ENCODE assay signal across 12 cellular contexts in the genomic region with DNA sequence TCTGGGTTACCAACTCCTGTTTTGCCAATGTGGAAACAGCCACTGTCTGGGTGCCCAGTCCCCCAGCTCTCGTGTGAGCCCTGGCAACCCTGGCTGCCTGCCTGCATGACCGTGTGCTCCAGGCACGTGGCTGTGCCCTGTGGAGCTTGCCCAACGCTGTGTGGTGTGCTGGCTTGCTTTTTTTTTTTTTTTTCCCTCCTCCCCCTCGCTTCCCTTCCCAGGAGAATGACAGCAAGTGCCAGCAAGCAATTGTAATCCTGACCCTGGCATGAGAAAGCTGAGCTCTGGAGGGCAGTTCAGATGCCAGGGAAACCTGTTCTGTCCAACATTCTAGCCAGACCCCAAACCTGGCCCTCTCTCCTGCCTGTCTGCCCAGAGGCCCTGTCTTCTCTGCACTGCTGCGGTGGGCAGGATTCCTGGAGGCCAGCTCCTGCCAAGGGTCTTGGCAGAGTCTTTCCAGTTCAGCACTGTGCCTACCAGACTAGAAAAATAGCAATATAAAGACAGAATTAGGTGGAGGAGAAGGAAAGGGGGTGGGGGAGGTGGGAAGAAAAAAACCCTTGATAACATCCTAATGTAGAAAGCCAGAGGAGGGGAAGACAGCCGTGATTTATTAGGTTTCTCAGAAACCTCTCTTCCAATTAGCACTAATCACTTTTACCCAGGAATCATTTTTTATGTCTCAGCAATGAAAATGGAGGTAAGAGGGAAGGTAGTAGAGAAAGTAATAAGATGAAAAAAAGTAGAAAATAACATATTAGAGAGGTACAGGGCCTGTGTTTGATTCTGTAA. TPM values are rescaled to one million over a fixed set of nuclear protein-coding genes. Genes with fewer than 3 reads are reported as not detected.
DNase-seq lines count a peak whose midpoint lies in the region; ATAC-seq and TF ChIP-seq lines count a peak whose summit lies in the region.
"Had no signal": no experiment of that assay in that cellular context is flagged by ENCODE, and none has a peak within 500 bp of the region (broad histone marks: within the 10 kb centered on the region; RNA-seq: fewer than 3 reads in every experiment).

No MANE protein-coding gene starts in this region.

- H3K4me3 ChIP-seq in GM23338 (no peak overlapping the region), ascending aorta (peak overlapping the region in 1 of 2 donors; percentile 35), colonic mucosa (no peak overlapping the region)

- no peaks in the 10 kb centered on the region for H3F3A ChIP-seq in GM23338 (replicated peaks; ENCODE audit: low read depth)

- no peak for TF ChIP-seq CTCF in GM23338 (conservative IDR thresholded peaks at IDR 0.05; ENCODE audit: low read depth in 2 of 2)
- no peak for TF ChIP-seq CTCF in ascending aorta (IDR thresholded peaks at IDR 0.05)
- TF ChIP-seq CTCF in natural killer cell (IDR thresholded peaks at IDR 0.05) = no peak
- TF ChIP-seq CTCF in colonic mucosa (IDR thresholded peaks at IDR 0.05) = no peak

- H3K4me1 Mint-ChIP-seq in GM23338 = no peaks in the 10 kb centered on the region
- no peaks in the 10 kb centered on the region for H3K4me1 Mint-ChIP-seq in activated naive CD8-positive, alpha-beta T cell treated with anti-CD3 and anti-CD28 coated beads, Interleukin-2, amount 50 U/mL, for 24 hours
- no peaks in the 10 kb centered on the region for H3K4me1 Mint-ChIP-seq in natural killer cell

- no peaks in the 10 kb centered on the region for H3K79me2 ChIP-seq in GM23338 (replicated peaks; ENCODE audit: insufficient read depth)

- H3K27ac Mint-ChIP-seq in GM23338 (no peak overlapping the region), natural killer cell (no peak overlapping the region)
- no peak overlapping the region for H3K27ac Mint-ChIP-seq in activated naive CD8-positive, alpha-beta T cell treated with anti-CD3 and anti-CD28 coated beads, Interleukin-2, amount 50 U/mL, for 24 hours
- H3K27ac Mint-ChIP-seq: type B pancreatic cell had no signal

- H3K36me3 Mint-ChIP-seq in GM23338 (ENCODE audit: low read depth) = no peaks in the 10 kb centered on the region
- no peaks in the 10 kb centered on the region for H3K36me3 Mint-ChIP-seq in activated naive CD8-positive, alpha-beta T cell treated with anti-CD3 and anti-CD28 coated beads, Interleukin-2, amount 50 U/mL, for 24 hours (ENCODE audit: low read depth)
- H3K36me3 Mint-ChIP-seq in natural killer cell = no peaks in the 10 kb centered on the region
- H3K36me3 Mint-ChIP-seq: type B pancreatic cell had no signal

- DNase-seq in GM23338 (ENCODE audit: low spot score) = peak; percentile 13
- peak; percentile 62 to 93 for DNase-seq in ascending aorta (ENCODE audit: low spot score in 2 of 2)
- DNase-seq in left ventricle myocardium superior = peak; percentile 90
- DNase-seq in sciatic nerve (ENCODE audit: low spot score) = peak; percentile 75
- no peak for DNase-seq in activated naive CD8-positive, alpha-beta T cell treated with anti-CD3 and anti-CD28 coated beads, Interleukin-2, amount 50 U/mL, for 24 hours
- no peak for DNase-seq in natural killer cell
- DNase-seq in colonic mucosa = no peak
- DNase-seq in stimulated activated naive CD4-positive, alpha-beta T cell treated with Interleukin-2 at 50 U/mL for 16 hours (lab: John Stamatoyannopoulos, UW) = no peak
- DNase-seq: activated CD8-positive, alpha-beta memory T cell treated with anti-CD3 and anti-CD28 coated beads for 24 hours; Caco-2 had no signal

- H3K36me3 ChIP-seq in GM23338 (ENCODE audit: insufficient read depth) = no peaks in the 10 kb centered on the region
- no peaks in the 10 kb centered on the region for H3K36me3 ChIP-seq in ascending aorta
- H3K36me3 ChIP-seq in colonic mucosa = no peaks in the 10 kb centered on the region
- H3K36me3 ChIP-seq: neutrophil had no signal

- H3K9ac ChIP-seq in colonic mucosa (ENCODE audit: low read depth in 2 of 2, low read length in 2 of 2) = no peak overlapping the region

- ATAC-seq in GM23338 (no peak), left ventricle myocardium superior (peak; percentile 87), sciatic nerve (peak; percentile 81), natural killer cell (no peak)
- no peak for ATAC-seq in activated naive CD8-positive, alpha-beta T cell treated with anti-CD3 and anti-CD28 coated beads, Interleukin-2, amount 50 U/mL, for 24 hours

- H3K27me3 Mint-ChIP-seq in GM23338 (ENCODE audit: insufficient read depth, low read depth, poor library complexity) (peaks cover 4% of the 10 kb centered on the region), natural killer cell (ENCODE audit: low read depth in 2 of 2) (peaks cover 42 to 77% of the 10 kb centered on the region in 2 donors)
- H3K27me3 Mint-ChIP-seq in activated naive CD8-positive, alpha-beta T cell treated with anti-CD3 and anti-CD28 coated beads, Interleukin-2, amount 50 U/mL, for 24 hours = peaks cover 37% of the 10 kb centered on the region

- no peaks in the 10 kb centered on the region for H4K20me1 ChIP-seq in GM23338 (replicated peaks; ENCODE audit: insufficient read depth)

- H3K4me1 ChIP-seq in GM23338 (ENCODE audit: insufficient read depth) = no peaks in the 10 kb centered on the region
- peaks cover 11 to 46% of the 10 kb centered on the region in 2 donors for H3K4me1 ChIP-seq in ascending aorta
- H3K4me1 ChIP-seq in colonic mucosa = no peaks in the 10 kb centered on the region
- H3K4me1 ChIP-seq: Caco-2 had no signal

- H3K9me2 ChIP-seq in GM23338 (ENCODE audit: insufficient read depth) = no peaks in the 10 kb centered on the region

- H3K27ac ChIP-seq in GM23338 (ENCODE audit: low read depth) = no peak overlapping the region
- peak overlapping the region; percentile 83 to 91 for H3K27ac ChIP-seq in ascending aorta
- H3K27ac ChIP-seq in colonic mucosa = no peak overlapping the region
- H3K27ac ChIP-seq: neutrophil had no signal

- H3K9me3 ChIP-seq in ascending aorta (no peaks in the 10 kb centered on the region), colonic mucosa (no peaks in the 10 kb centered on the region)
- H3K9me3 ChIP-seq: Caco-2, neutrophil had no signal

- H2AFZ ChIP-seq in GM23338 = 0 out of 2 replicates have a peak overlapping the region, but pooled peaks have one; percentile 32

- H3K4me3 Mint-ChIP-seq in GM23338 = no peak overlapping the region
- no peak overlapping the region for H3K4me3 Mint-ChIP-seq in activated naive CD8-positive, alpha-beta T cell treated with anti-CD3 and anti-CD28 coated beads, Interleukin-2, amount 50 U/mL, for 24 hours
- no peak overlapping the region for H3K4me3 Mint-ChIP-seq in natural killer cell
- H3K4me3 Mint-ChIP-seq: type B pancreatic cell had no signal

- H3K9me3 Mint-ChIP-seq in GM23338 = no peaks in the 10 kb centered on the region
- H3K9me3 Mint-ChIP-seq in activated naive CD8-positive, alpha-beta T cell treated with anti-CD3 and anti-CD28 coated beads, Interleukin-2, amount 50 U/mL, for 24 hours = no peaks in the 10 kb centered on the region
- no peaks in the 10 kb centered on the region for H3K9me3 Mint-ChIP-seq in natural killer cell
- H3K9me3 Mint-ChIP-seq: type B pancreatic cell had no signal

- no peaks in the 10 kb centered on the region for H3K27me3 ChIP-seq in GM23338 (ENCODE audit: insufficient read depth)
- H3K27me3 ChIP-seq in ascending aorta = no peaks in the 10 kb centered on the region
- H3K27me3 ChIP-seq in colonic mucosa = no peaks in the 10 kb centered on the region

- H3K4me2 ChIP-seq in GM23338 = no peak overlapping the region

- intact Hi-C loops in ascending aorta (cut with DNase I) (loop anchor here (1.0 to 10.0 kb wide), 3 partner anchors 8 to 369 kb away; a partner anchor contains a TSS), left ventricle myocardium superior (cut with micrococcal nuclease) (no loop called here), sciatic nerve (cut with DNase I) (no loop called here), natural killer cell (cut with micrococcal nuclease) (no loop called here), colonic mucosa (cut with DNase I) (no loop called here)

TF ChIP-seq in GM23338, 12 proteins besides CTCF, POLR2A, EP300 and RAD21 (continues in another document):
- no peak for TF ChIP-seq STAT1 (IDR thresholded peaks at IDR 0.05; ENCODE audit: unreplicated experiment)
- TF ChIP-seq, protein P1, sequence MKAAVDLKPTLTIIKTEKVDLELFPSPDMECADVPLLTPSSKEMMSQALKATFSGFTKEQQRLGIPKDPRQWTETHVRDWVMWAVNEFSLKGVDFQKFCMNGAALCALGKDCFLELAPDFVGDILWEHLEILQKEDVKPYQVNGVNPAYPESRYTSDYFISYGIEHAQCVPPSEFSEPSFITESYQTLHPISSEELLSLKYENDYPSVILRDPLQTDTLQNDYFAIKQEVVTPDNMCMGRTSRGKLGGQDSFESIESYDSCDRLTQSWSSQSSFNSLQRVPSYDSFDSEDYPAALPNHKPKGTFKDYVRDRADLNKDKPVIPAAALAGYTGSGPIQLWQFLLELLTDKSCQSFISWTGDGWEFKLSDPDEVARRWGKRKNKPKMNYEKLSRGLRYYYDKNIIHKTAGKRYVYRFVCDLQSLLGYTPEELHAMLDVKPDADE (IDR thresholded peaks at IDR 0.05) = no peak
- TF ChIP-seq EZH2phosphoT487 (IDR thresholded peaks at IDR 0.05; ENCODE audit: unreplicated experiment) = no peak
- TF ChIP-seq JUNB (IDR thresholded peaks at IDR 0.05; ENCODE audit: unreplicated experiment) = no peak

RNA-seq across cellular contexts. Expression of a gene that starts 9.0 kb away (rescaled TPM):
- total RNA-seq in GM23338 (2014; rRNA removed; shearing (Covaris generic)) = 0.28 and 0.35 TPM in 2 replicates
- 0.07 TPM in 1 of 2 replicates, not detected in the other for polyA plus RNA-seq in GM23338 (2016; fragmentation: Nextera tagmentation; extraction: Ambion mirVana)
- 11.3 TPM for total RNA-seq in ascending aorta
- total RNA-seq in left ventricle myocardium superior = 38.8 TPM
- total RNA-seq in sciatic nerve = 21.4 TPM
- under 1 TPM; 0.14 to 0.59 (median 0.15) TPM for total RNA-seq in natural killer cell
- total RNA-seq in colonic mucosa = 1 to 10 TPM in 1 of 2 donors, under 1 TPM in 1; 0.69 to 3.0 TPM

Comparison
In these comparisons a context has a peak if more than half of its experiments do, and no peak if none do; other contexts are left out.
1. ATAC-seq: peak in left ventricle myocardium superior (single experiment) and sciatic nerve (single experiment); none in GM23338 (single experiment), activated naive CD8-positive, alpha-beta T cell treated with anti-CD3 and anti-CD28 coated beads, Interleukin-2, amount 50 U/mL, for 24 hours (single experiment) and natural killer cell (0 of 3).
2. DNase-seq: peak in GM23338 (single experiment), ascending aorta (2 of 2), left ventricle myocardium superior (single experiment) and sciatic nerve (single experiment); none in activated naive CD8-positive, alpha-beta T cell treated with anti-CD3 and anti-CD28 coated beads, Interleukin-2, amount 50 U/mL, for 24 hours (single experiment), natural killer cell (single experiment), colonic mucosa (single experiment) and stimulated activated naive CD4-positive, alpha-beta T cell treated with Interleukin-2 at 50 U/mL for 16 hours (single experiment).
3. H3K27ac ChIP-seq: peak in ascending aorta (2 of 2); none in GM23338 (single experiment) and colonic mucosa (single experiment).